Comparison of ENCODE assay signal across 11 cellular contexts in genomic region chr6:147207351-147207750, GRCh38. TPM values are rescaled to one million over a fixed set of nuclear protein-coding genes. Genes with fewer than 3 reads are reported as not detected.
DNase-seq lines count a peak whose midpoint lies in the region; ATAC-seq and TF ChIP-seq lines count a peak whose summit lies in the region.
"Had no signal": no experiment of that assay in that cellular context is flagged by ENCODE, and none has a peak within 500 bp of the region (broad histone marks: within the 10 kb centered on the region; RNA-seq: fewer than 3 reads in every experiment).

No MANE protein-coding gene starts in this region.

- TF ChIP-seq CTCF in AG10803 (conservative IDR thresholded peaks at IDR 0.05; ENCODE audit: low read length) = no peak
- TF ChIP-seq CTCF in chondrocyte (IDR thresholded peaks at IDR 0.05) = no peak
- TF ChIP-seq CTCF in neural progenitor cell (IDR thresholded peaks at IDR 0.05) = no peak

- DNase-seq in AG10803 (ENCODE audit: low read depth) (peak; percentile 29), MG63 (no peak), chondrocyte (ENCODE audit: low spot score) (no peak), neural progenitor cell (ENCODE audit: low spot score) (no peak), SIG-M5 treated with dmso at 0.1 percent for 504 hours (lab: John Stamatoyannopoulos, UW; ENCODE audit: unreplicated experiment) (no peak), COLO668 (lab: John Stamatoyannopoulos, UW; ENCODE audit: unreplicated experiment) (no peak), cortex of kidney (lab: John Stamatoyannopoulos, UW) (no peak)
- DNase-seq: activated CD8-positive, alpha-beta T cell treated with anti-CD3 and anti-CD28 coated beads, Interleukin-2, amount 10 ng/mL, durations not matched to agents 7 days and 5 days; RPMI8226 had no signal

- H4K20me1 ChIP-seq in neural progenitor cell (ENCODE audit: low read depth) = peaks cover 26% of the 10 kb centered on the region

- H3K4me1 ChIP-seq in neural progenitor cell = peaks cover 32% of the 10 kb centered on the region

- H3K4me1 Mint-ChIP-seq in chondrocyte (ENCODE audit: low read depth) (peaks cover 53% of the 10 kb centered on the region), neural progenitor cell (peaks cover 20% of the 10 kb centered on the region)

- H3K36me3 Mint-ChIP-seq in chondrocyte (ENCODE audit: low read depth) (peaks cover 4% of the 10 kb centered on the region), neural progenitor cell (peaks cover 5% of the 10 kb centered on the region)

- no peaks in the 10 kb centered on the region for H3K9me3 Mint-ChIP-seq in chondrocyte (ENCODE audit: low read depth)
- no peaks in the 10 kb centered on the region for H3K9me3 Mint-ChIP-seq in neural progenitor cell
- H3K9me3 Mint-ChIP-seq: central memory CD8-positive, alpha-beta T cell had no signal

- no peak for ATAC-seq in GM19035 (IDR thresholded peaks at IDR 0.05; ENCODE audit: unreplicated experiment)
- ATAC-seq: activated CD8-positive, alpha-beta T cell treated with anti-CD3 and anti-CD28 coated beads, Interleukin-2, amount 10 ng/mL, durations not matched to agents 7 days and 5 days had no signal

- H3K36me3 ChIP-seq in MG63 = peaks cover 5% of the 10 kb centered on the region; the same call in 1 of the 2 replicates
- H3K36me3 ChIP-seq in neural progenitor cell = no peaks in the 10 kb centered on the region

- H3K4me3 Mint-ChIP-seq in chondrocyte (ENCODE audit: unreplicated experiment) (peak overlapping the region; percentile 58), neural progenitor cell (no peak overlapping the region)
- H3K4me3 Mint-ChIP-seq: activated CD8-positive, alpha-beta T cell treated with anti-CD3 and anti-CD28 coated beads, Interleukin-2, amount 10 ng/mL, durations not matched to agents 7 days and 5 days; central memory CD8-positive, alpha-beta T cell had no signal

- peak overlapping the region; percentile 95 for H3K4me3 ChIP-seq in AG10803 (ENCODE audit: low read length)
- peak overlapping the region; percentile 74 for H3K4me3 ChIP-seq in MG63
- no peak overlapping the region for H3K4me3 ChIP-seq in neural progenitor cell

- H3K9me3 ChIP-seq in MG63 = no peaks in the 10 kb centered on the region
- no peaks in the 10 kb centered on the region for H3K9me3 ChIP-seq in neural progenitor cell (ENCODE audit: low read depth)

- H3K27me3 ChIP-seq in MG63 = no peaks in the 10 kb centered on the region
- no peaks in the 10 kb centered on the region for H3K27me3 ChIP-seq in neural progenitor cell

- H3K27me3 Mint-ChIP-seq in chondrocyte (ENCODE audit: low read depth) (no peaks in the 10 kb centered on the region), neural progenitor cell (ENCODE audit: insufficient read depth, low read depth) (peaks cover 3% of the 10 kb centered on the region)
- H3K27me3 Mint-ChIP-seq: central memory CD8-positive, alpha-beta T cell had no signal

- H3K79me2 ChIP-seq in neural progenitor cell (ENCODE audit: low read depth) = peaks cover 59% of the 10 kb centered on the region

- peak overlapping the region; percentile 35 for H3K4me2 ChIP-seq in neural progenitor cell

- no peak overlapping the region for H3K27ac ChIP-seq in neural progenitor cell

- H3K9ac ChIP-seq in neural progenitor cell = no peak overlapping the region

- H3F3A ChIP-seq in neural progenitor cell (ENCODE audit: low read depth) = peaks cover 10% of the 10 kb centered on the region

- no peak overlapping the region for H2AFZ ChIP-seq in neural progenitor cell (replicated peaks)

- H3K27ac Mint-ChIP-seq in chondrocyte (ENCODE audit: unreplicated experiment) (peak overlapping the region; percentile 81), neural progenitor cell (no peak overlapping the region)
- H3K27ac Mint-ChIP-seq: activated CD8-positive, alpha-beta T cell treated with anti-CD3 and anti-CD28 coated beads, Interleukin-2, amount 10 ng/mL, durations not matched to agents 7 days and 5 days had no signal

RNA-seq across cellular contexts. Expression of gene STXBP5, which starts 3.1 kb away (rescaled TPM):
- 6.0 and 8.9 TPM in 2 replicates for total RNA-seq in MG63 (2014; rRNA removed; shearing (Covaris generic); ENCODE audit: low replicate concordance)
- total RNA-seq in chondrocyte = 30.8 to 42.5 TPM (median 32.4 TPM) in 3 replicates
- total RNA-seq in neural progenitor cell (ENCODE audit: low replicate concordance) = 12.0 and 12.6 TPM in 2 replicates
